Comparison of ENCODE assay signal across 37 cellular contexts in the genomic region with DNA sequence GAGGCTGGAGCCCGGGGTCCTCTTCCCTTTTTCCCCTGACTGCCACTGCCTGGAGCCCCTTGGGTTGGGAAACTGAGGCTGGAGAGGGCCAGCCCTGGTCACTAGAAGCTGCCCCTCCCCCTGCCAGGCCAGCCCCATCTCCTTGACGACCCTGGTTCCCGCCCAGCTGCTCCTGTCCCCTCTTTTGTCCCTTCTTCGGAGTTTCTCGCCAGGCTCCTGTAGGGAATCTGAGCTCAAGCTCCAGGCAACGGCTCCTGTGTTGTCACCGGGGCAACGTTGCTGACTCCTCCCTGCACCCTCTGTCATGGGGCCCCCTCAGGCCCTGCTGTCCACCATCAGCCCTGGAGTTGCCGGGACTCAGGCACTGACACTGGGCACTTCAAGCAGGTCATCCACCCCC. TPM values are rescaled to one million over a fixed set of nuclear protein-coding genes. Genes with fewer than 3 reads are reported as not detected.
DNase-seq lines count a peak whose midpoint lies in the region; FAIRE-seq and TF ChIP-seq lines count a peak whose summit lies in the region.
"Had no signal": no experiment of that assay in that cellular context is flagged by ENCODE, and none has a peak within 500 bp of the region (broad histone marks: within the 10 kb centered on the region; RNA-seq: fewer than 3 reads in every experiment).

No MANE protein-coding gene starts in this region.

- H3K4me3 ChIP-seq in H1 (ENCODE audit: extremely low read depth in 1 of 4, insufficient read depth in 2 of 4, low read depth in 3 of 4, low read length in 4 of 4), result no peak overlapping the region
- no peak overlapping the region for H3K4me3 ChIP-seq in HAP-1
- H3K4me3 ChIP-seq: esophagus squamous epithelium, heart right ventricle, lower lobe of right lung, mucosa of descending colon, pancreas, PC-9, right atrium auricular region had no signal

- no peak overlapping the region for H2BK20ac ChIP-seq in H1 (ENCODE audit: low read length)

- no peak overlapping the region for H2BK15ac ChIP-seq in H1 (ENCODE audit: low read length)

- POLR2A ChIA-PET in RWPE1 (lab: Yijun Ruan, JAX; ENCODE audit: low non-redundant PET) (no interaction called here), H1 (lab: Charles Lee; ENCODE audit: partially characterized antibody) (interaction anchor here (1.0 to 3.4 kb wide), 4 partner anchors 13 to 29 kb away, joined by 4 to 14 read pairs (median 6); a partner anchor contains a TSS)

- FAIRE-seq in H1 (lab: Jason Lieb, UNC) (no peak), D721Med (lab: Jason Lieb, UNC) (no peak)
- FAIRE-seq: A204.1, bronchial epithelial cell, endometrium, kidney, pancreas, small intestine had no signal

- H2AK5ac ChIP-seq in H1 (ENCODE audit: low read depth, low read length), result no peak overlapping the region

- H3K18ac ChIP-seq in H1 (ENCODE audit: extremely low read depth, low read length), result no peak overlapping the region

- H3K23me2 ChIP-seq in H1 (ENCODE audit: low read depth, low read length), result peaks cover 3% of the 10 kb centered on the region

- TF ChIP-seq RAD21 in H1 (IDR thresholded peaks at IDR 0.05 in 1 of 2, conservative IDR thresholded peaks at IDR 0.05 in 1 of 2; ENCODE audit: low read depth in 2 of 2, low read length in 2 of 2), result no peak

- H2BK12ac ChIP-seq in H1 (ENCODE audit: low read depth, low read length), result no peak overlapping the region

- no peak for TF ChIP-seq POLR2A in H1 (IDR thresholded peaks at IDR 0.05; ENCODE audit: control extremely low read depth in 1 of 2, low read depth in 2 of 2, low read length in 2 of 2)

- H4K20me1 ChIP-seq in H1 (replicated peaks in 1 of 2; ENCODE audit: control insufficient read depth in 1 of 2, insufficient read depth in 2 of 2, low read length in 2 of 2), result peaks cover 20 to 31% of the 10 kb centered on the region in 2 experiments

- H3K4me2 ChIP-seq in H1 (ENCODE audit: insufficient read depth in 1 of 2, low read depth in 2 of 2, low read length in 2 of 2), result no peak overlapping the region
- H3K4me2 ChIP-seq: PC-9 had no signal

- no peak overlapping the region for H4K91ac ChIP-seq in H1 (replicated peaks; ENCODE audit: insufficient read length, low read length)

- DNase-seq in Ammon's horn (ENCODE audit: low spot score), result peak; percentile 68
- DNase-seq in RWPE1 (ENCODE audit: low spot score), result no peak
- no peak for DNase-seq in H1 (ENCODE audit: low read depth in 1 of 2, low spot score in 2 of 2)
- peak; percentile 49 for DNase-seq in neural crest cell (ENCODE audit: low read depth, low spot score)
- no peak for DNase-seq in NCI-H1436 (lab: John Stamatoyannopoulos, UW)
- DNase-seq in D721Med (ENCODE audit: insufficient read length, low spot score), result no peak
- DNase-seq in HAP-1 (ENCODE audit: low spot score in 2 of 2), result no peak
- DNase-seq in GM19240 (ENCODE audit: insufficient read length, low spot score), result no peak
- DNase-seq: activated CD4-positive, alpha-beta memory T cell treated with anti-CD3 and anti-CD28 coated beads for 36 hours; activated CD8-positive, alpha-beta memory T cell treated with anti-CD3 and anti-CD28 coated beads, Interleukin-2, amount 50 U/mL, for 48 hours; activated naive CD4-positive, alpha-beta T cell treated with anti-CD3 and anti-CD28 coated beads, Interleukin-2, amount 10 ng/mL, durations not matched to agents 7 days and 5 days; Calu3; CD4-positive, CD25-positive, alpha-beta regulatory T cell; cortex of kidney; DND-41; esophagus squamous epithelium; foreskin keratinocyte; heart right ventricle; kidney; lower lobe of right lung; MM.1S; mucosa of descending colon; natural killer cell; NCI-H2029; NCI-H524 treated with DMSO at 0.1 percent for 48 hours; pancreas; PC-9; Right ventricle myocardium superior; small intestine; stimulated activated naive B cell treated with anti-CD40 and anti-IgM and Interleukin-4, amounts not matched to agents 10 μg/mL and 1 μg/mL and 100 μg/mL, for 72 hours had no signal

- H3K4ac ChIP-seq in H1 (replicated peaks; ENCODE audit: insufficient read length, low read depth, low read length), result no peak overlapping the region

- peaks cover 0 to 9% (median 6%) of the 10 kb centered on the region in 4 experiments; a peak in 4 of 7 replicates for H3K4me1 ChIP-seq in H1 (replicated peaks in 1 of 4; ENCODE audit: control insufficient read depth in 3 of 4, insufficient read depth in 4 of 4, low read length in 3 of 4)
- H3K4me1 ChIP-seq in HAP-1, result 0 out of 2 replicates have a peak, but pooled peaks cover 3% of the 10 kb centered on the region
- H3K4me1 ChIP-seq: pancreas had no signal

- H2BK120ac ChIP-seq in H1 (replicated peaks; ENCODE audit: low read depth, low read length), result no peak overlapping the region

- no peak for TF ChIP-seq CTCF in RWPE1 (conservative IDR thresholded peaks at IDR 0.05; ENCODE audit: low read depth)
- no peak for TF ChIP-seq CTCF in H1 (IDR thresholded peaks at IDR 0.05; ENCODE audit: control extremely low read depth in 1 of 3, insufficient read depth in 1 of 3, low read depth in 1 of 3, low read length in 3 of 3)
- TF ChIP-seq CTCF in neural crest cell (conservative IDR thresholded peaks at IDR 0.05), result no peak
- TF ChIP-seq CTCF in D721Med (IDR thresholded peaks at IDR 0.05; ENCODE audit: insufficient read depth, missing control alignments), result no peak

- H3K36me3 ChIP-seq in H1 (ENCODE audit: control insufficient read depth in 2 of 4, insufficient read depth in 4 of 4, low read length in 3 of 4), result peaks cover 15 to 33% (median 21%) of the 10 kb centered on the region in 4 experiments; a peak in 6 of 8 replicates
- H3K36me3 ChIP-seq in HAP-1 (replicated peaks), result peaks cover 9% of the 10 kb centered on the region; the same call in 1 of the 2 replicates
- H3K36me3 ChIP-seq: pancreas had no signal

- peak overlapping the region; percentile 97; the same call in 1 of the 2 replicates for H3K27ac ChIP-seq in RWPE1
- H3K27ac ChIP-seq in H1 (ENCODE audit: low read depth, low read length), result no peak overlapping the region
- H3K27ac ChIP-seq: esophagus squamous epithelium, foreskin keratinocyte, heart right ventricle, HL-60, lower lobe of right lung, pancreas, PC-9, right atrium auricular region had no signal

- peaks cover 46% of the 10 kb centered on the region for H3K79me1 ChIP-seq in H1 (ENCODE audit: low read depth, low read length)

- no peak overlapping the region for H4K8ac ChIP-seq in H1 (ENCODE audit: extremely low read depth, insufficient read depth, low read length)

- H3K14ac ChIP-seq in H1 (ENCODE audit: insufficient read length), result no peak overlapping the region

- H3K4me3 Mint-ChIP-seq in neural crest cell, result peak overlapping the region; percentile 84
- H3K4me3 Mint-ChIP-seq: activated CD4-positive, alpha-beta memory T cell treated with anti-CD3 and anti-CD28 coated beads for 36 hours; activated naive CD4-positive, alpha-beta T cell treated with anti-CD3 and anti-CD28 coated beads, Interleukin-2, amount 10 ng/mL, durations not matched to agents 7 days and 5 days; activated T-helper 17 cell treated with anti-CD3 and anti-CD28 coated beads, Interleukin-2, amount 50 U/mL, for 72 hours; CD4-positive, CD25-positive, alpha-beta regulatory T cell; natural killer cell; stimulated activated naive B cell treated with anti-CD40 and anti-IgM and Interleukin-4, amounts not matched to agents 10 μg/mL and 1 μg/mL and 100 μg/mL, for 72 hours; T-helper 1 cell treated with Interleukin-12 subunit alpha and Interleukin-12 subunit beta and Interleukin-4 antibody, amounts not matched to agents 30 μg/mL and 1 μg/mL, for 36 hours had no signal

- peak overlapping the region; percentile 52; the same call in 1 of the 2 replicates for H2BK5ac ChIP-seq in H1 (ENCODE audit: low read depth, low read length)

- H2AFZ ChIP-seq in H1 (ENCODE audit: low read length), result no peak overlapping the region
- H2AFZ ChIP-seq: PC-9 had no signal

- CTCF ChIA-PET in RWPE1 (lab: Yijun Ruan, JAX), result no interaction called here
- CTCF ChIA-PET in H1 (lab: Charles Lee; ENCODE audit: partially characterized antibody), result interaction anchor here (0.6 to 8.4 kb wide), 10 partner anchors 10 to 90 kb away, joined by 3 to 76 read pairs (median 5); no protein-coding TSS in a partner anchor

- H3K4me1 Mint-ChIP-seq in neural crest cell, result peaks cover 52% of the 10 kb centered on the region

- H3K9me3 Mint-ChIP-seq in neural crest cell, result no peaks in the 10 kb centered on the region
- H3K9me3 Mint-ChIP-seq: activated CD4-positive, alpha-beta memory T cell treated with anti-CD3 and anti-CD28 coated beads for 36 hours; activated naive CD4-positive, alpha-beta T cell treated with anti-CD3 and anti-CD28 coated beads, Interleukin-2, amount 10 ng/mL, durations not matched to agents 7 days and 5 days; activated T-helper 17 cell treated with anti-CD3 and anti-CD28 coated beads, Interleukin-2, amount 50 U/mL, for 72 hours; natural killer cell; stimulated activated naive B cell treated with anti-CD40 and anti-IgM and Interleukin-4, amounts not matched to agents 10 μg/mL and 1 μg/mL and 100 μg/mL, for 72 hours; T-helper 1 cell treated with Interleukin-12 subunit alpha and Interleukin-12 subunit beta and Interleukin-4 antibody, amounts not matched to agents 30 μg/mL and 1 μg/mL, for 36 hours had no signal

- H3K27me3 Mint-ChIP-seq in neural crest cell (ENCODE audit: low read depth), result no peaks in the 10 kb centered on the region
- H3K27me3 Mint-ChIP-seq: activated CD4-positive, alpha-beta memory T cell treated with anti-CD3 and anti-CD28 coated beads for 36 hours; activated naive CD4-positive, alpha-beta T cell treated with anti-CD3 and anti-CD28 coated beads, Interleukin-2, amount 10 ng/mL, durations not matched to agents 7 days and 5 days; activated T-helper 17 cell treated with anti-CD3 and anti-CD28 coated beads, Interleukin-2, amount 50 U/mL, for 72 hours; CD4-positive, CD25-positive, alpha-beta regulatory T cell; stimulated activated naive B cell treated with anti-CD40 and anti-IgM and Interleukin-4, amounts not matched to agents 10 μg/mL and 1 μg/mL and 100 μg/mL, for 72 hours had no signal

- WGBS in H1 (ENCODE audit: extremely low coverage in 1 of 2, insufficient coverage in 1 of 2, insufficient read length in 1 of 2, insufficient replicate concordance in 2 of 2, low coverage in 1 of 2, low lambda C conversion rate in 2 of 2, missing lambda C conversion rate in 1 of 2), 2 experiments, result 76% methylated on average over 9 of the region's 9 CpGs; no CpG with 5 or more reads in 1 of the 2 experiments

- no peaks in the 10 kb centered on the region for H3K36me3 Mint-ChIP-seq in neural crest cell (ENCODE audit: low read depth)
- H3K36me3 Mint-ChIP-seq: activated naive CD4-positive, alpha-beta T cell treated with anti-CD3 and anti-CD28 coated beads, Interleukin-2, amount 10 ng/mL, durations not matched to agents 7 days and 5 days; natural killer cell had no signal

- no peak overlapping the region for H3K56ac ChIP-seq in H1 (replicated peaks; ENCODE audit: insufficient read length, low read depth, low read length)

- H3K27me3 ChIP-seq in H1 (replicated peaks in 1 of 4; ENCODE audit: control insufficient read depth in 3 of 4, extremely low read depth in 1 of 4, insufficient read depth in 3 of 4, low read length in 3 of 4), result no peaks in the 10 kb centered on the region
- H3K27me3 ChIP-seq in HAP-1 (ENCODE audit: low read depth), result no peaks in the 10 kb centered on the region
- H3K27me3 ChIP-seq: esophagus squamous epithelium, foreskin keratinocyte, heart right ventricle, pancreas, right atrium auricular region had no signal

- H3K23ac ChIP-seq in H1 (ENCODE audit: insufficient read length), result no peak overlapping the region

- H3K9ac ChIP-seq in H1 (replicated peaks in 1 of 4; ENCODE audit: extremely low read depth in 1 of 4, low read depth in 3 of 4, low read length in 3 of 4), result no peak overlapping the region

- H4K5ac ChIP-seq in H1 (ENCODE audit: insufficient read length, low read depth, low read length), result no peak overlapping the region

- TF ChIP-seq EP300 in H1 (IDR thresholded peaks at IDR 0.05; ENCODE audit: borderline replicate concordance in 1 of 2, low read depth in 2 of 2, low read length in 2 of 2), result no peak

- H3K27ac Mint-ChIP-seq in neural crest cell (ENCODE audit: unreplicated experiment), result peak overlapping the region; percentile 87
- H3K27ac Mint-ChIP-seq: activated CD4-positive, alpha-beta memory T cell treated with anti-CD3 and anti-CD28 coated beads for 36 hours; activated naive CD4-positive, alpha-beta T cell treated with anti-CD3 and anti-CD28 coated beads, Interleukin-2, amount 10 ng/mL, durations not matched to agents 7 days and 5 days; activated T-helper 17 cell treated with anti-CD3 and anti-CD28 coated beads, Interleukin-2, amount 50 U/mL, for 72 hours; CD4-positive, CD25-positive, alpha-beta regulatory T cell; natural killer cell; stimulated activated naive B cell treated with anti-CD40 and anti-IgM and Interleukin-4, amounts not matched to agents 10 μg/mL and 1 μg/mL and 100 μg/mL, for 72 hours; T-helper 1 cell treated with Interleukin-12 subunit alpha and Interleukin-12 subunit beta and Interleukin-4 antibody, amounts not matched to agents 30 μg/mL and 1 μg/mL, for 36 hours had no signal

- H3K79me2 ChIP-seq in H1 (ENCODE audit: control insufficient read depth in 1 of 2, insufficient read depth in 2 of 2, low read length in 2 of 2), result peaks cover 6 to 63% of the 10 kb centered on the region in 2 experiments

- H3K9me3 ChIP-seq in H1 (ENCODE audit: insufficient read depth in 2 of 2, low read depth in 1 of 2, low read length in 1 of 2) (no peaks in the 10 kb centered on the region), HAP-1 (no peaks in the 10 kb centered on the region)
- H3K9me3 ChIP-seq: esophagus squamous epithelium, heart right ventricle, lower lobe of right lung, mucosa of descending colon, pancreas, right atrium auricular region had no signal

- in situ Hi-C loops in HAP-1 (cut with MboI; ENCODE audit: low sequenced_read_pairs), result no loop called here

RNA-seq across cellular contexts. Expression of a gene that starts 5.7 kb away (rescaled TPM):
- 71.3 and 72.8 TPM in 2 replicates for total RNA-seq in H1 (2021; fragmentation: NEBNext Ultra II Directional; extraction: Animal tissue kit (Norgen Biotek cat#: 25700))
- 107 and 137 TPM in 2 replicates for polyA plus RNA-seq in H1 (2011; rRNA removed)
- 95.0 TPM for polyA plus RNA-seq in H1 (2011; cell fraction: cytosol; rRNA removed)
- 119 TPM for polyA plus RNA-seq in H1 (2011; cell fraction: nucleus; rRNA removed)
- polyA plus RNA-seq in H1 (2012, experiment 1 of 2), result 45.9 to 70.7 TPM (median 65.3 TPM) in 4 replicates
- 66.3 TPM for polyA plus RNA-seq in H1 (2012, experiment 2 of 2)
- polyA plus RNA-seq in H1 (2013, experiment 1 of 2), result 30.5 TPM
- 29.6 TPM for polyA plus RNA-seq in H1 (2013, experiment 2 of 2)
- 61.7 and 89.9 TPM in 2 replicates for polyA minus RNA-seq in H1 (2011; rRNA and poly(A)+ RNA removed)
- 61.0 TPM for polyA minus RNA-seq in H1 (2011; cell fraction: cytosol; rRNA and poly(A)+ RNA removed)
- polyA minus RNA-seq in H1 (2011; cell fraction: nucleus; rRNA and poly(A)+ RNA removed), result 46.1 TPM
- 93.3 and 99.3 TPM in 2 replicates for total RNA-seq in neural crest cell

RNA-seq across cellular contexts. Expression of a gene that starts 27.4 kb away (rescaled TPM):
- total RNA-seq in H1 (2021; fragmentation: NEBNext Ultra II Directional; extraction: Animal tissue kit (Norgen Biotek cat#: 25700)), result 300 and 324 TPM in 2 replicates
- polyA plus RNA-seq in H1 (2011; rRNA removed), result 549 and 674 TPM in 2 replicates
- 437 TPM for polyA plus RNA-seq in H1 (2011; cell fraction: cytosol; rRNA removed)
- 871 TPM for polyA plus RNA-seq in H1 (2011; cell fraction: nucleus; rRNA removed)
- 271 to 422 TPM (median 386 TPM) in 4 replicates for polyA plus RNA-seq in H1 (2012, experiment 1 of 2)
- 333 TPM for polyA plus RNA-seq in H1 (2012, experiment 2 of 2)
- polyA plus RNA-seq in H1 (2013, experiment 1 of 2), result 161 TPM
- polyA plus RNA-seq in H1 (2013, experiment 2 of 2), result 153 TPM
- polyA minus RNA-seq in H1 (2011; rRNA and poly(A)+ RNA removed), result 400 and 457 TPM in 2 replicates
- 246 TPM for polyA minus RNA-seq in H1 (2011; cell fraction: cytosol; rRNA and poly(A)+ RNA removed)
- polyA minus RNA-seq in H1 (2011; cell fraction: nucleus; rRNA and poly(A)+ RNA removed), result 198 TPM
- total RNA-seq in neural crest cell, result 181 and 183 TPM in 2 replicates

RNA-seq across cellular contexts. Expression of a gene that starts 29.3 kb away (rescaled TPM):
- 9.9 and 12.4 TPM in 2 replicates for total RNA-seq in H1 (2021; fragmentation: NEBNext Ultra II Directional; extraction: Animal tissue kit (Norgen Biotek cat#: 25700))
- 24.9 and 39.6 TPM in 2 replicates for polyA plus RNA-seq in H1 (2011; rRNA removed)
- polyA plus RNA-seq in H1 (2011; cell fraction: cytosol; rRNA removed), result 25.9 TPM
- polyA plus RNA-seq in H1 (2011; cell fraction: nucleus; rRNA removed), result 28.3 TPM
- polyA plus RNA-seq in H1 (2012, experiment 1 of 2), result 6.3 to 11.5 TPM (median 11.1 TPM) in 4 replicates
- 9.9 TPM for polyA plus RNA-seq in H1 (2012, experiment 2 of 2)
- polyA plus RNA-seq in H1 (2013, experiment 1 of 2), result 4.7 TPM
- 4.4 TPM for polyA plus RNA-seq in H1 (2013, experiment 2 of 2)
- polyA minus RNA-seq in H1 (2011; rRNA and poly(A)+ RNA removed), result 10.8 and 14.9 TPM in 2 replicates
- polyA minus RNA-seq in H1 (2011; cell fraction: cytosol; rRNA and poly(A)+ RNA removed), result 20.9 TPM
- polyA minus RNA-seq in H1 (2011; cell fraction: nucleus; rRNA and poly(A)+ RNA removed), result 23.0 TPM
- 8.8 and 12.2 TPM in 2 replicates for total RNA-seq in neural crest cell

RNA-seq across cellular contexts. Expression of a gene that starts 47.5 kb away (rescaled TPM):
- total RNA-seq in H1 (2021; fragmentation: NEBNext Ultra II Directional; extraction: Animal tissue kit (Norgen Biotek cat#: 25700)), result 86.4 and 86.6 TPM in 2 replicates
- 63.7 and 66.5 TPM in 2 replicates for polyA plus RNA-seq in H1 (2011; rRNA removed)
- polyA plus RNA-seq in H1 (2011; cell fraction: cytosol; rRNA removed), result 58.7 TPM
- 46.3 TPM for polyA plus RNA-seq in H1 (2011; cell fraction: nucleus; rRNA removed)
- 39.8 to 45.6 TPM (median 42.8 TPM) in 4 replicates for polyA plus RNA-seq in H1 (2012, experiment 1 of 2)
- polyA plus RNA-seq in H1 (2012, experiment 2 of 2), result 74.9 TPM
- 45.3 TPM for polyA plus RNA-seq in H1 (2013, experiment 1 of 2)
- 45.3 TPM for polyA plus RNA-seq in H1 (2013, experiment 2 of 2)
- 74.1 and 101 TPM in 2 replicates for polyA minus RNA-seq in H1 (2011; rRNA and poly(A)+ RNA removed)
- 76.5 TPM for polyA minus RNA-seq in H1 (2011; cell fraction: cytosol; rRNA and poly(A)+ RNA removed)
- polyA minus RNA-seq in H1 (2011; cell fraction: nucleus; rRNA and poly(A)+ RNA removed), result 35.4 TPM
- 104 and 109 TPM in 2 replicates for total RNA-seq in neural crest cell

Comparison
In these comparisons a context has a peak if more than half of its experiments do, and no peak if none do; other contexts are left out.
1. DNase-seq: peak in Ammon's horn (single experiment) and neural crest cell (single experiment); none in RWPE1 (single experiment), H1 (0 of 2), NCI-H1436 (single experiment), D721Med (single experiment), HAP-1 (0 of 2) and GM19240 (single experiment).